1 cellular context compared by ENCODE assay signal in genomic region chr3:53154731-53155320, GRCh38.
TF ChIP-seq lines count a peak whose summit lies in the region.

No MANE protein-coding gene starts in this region.

TF ChIP-seq in HepG2, 621 proteins besides CTCF, POLR2A, EP300 and RAD21:
- TF ChIP-seq SNAPC5 (CRISPR knock-in tag; IDR thresholded peaks at IDR 0.05; ENCODE audit: borderline replicate concordance) (no peak), ZNF124 (CRISPR knock-in tag; IDR thresholded peaks at IDR 0.05) (no peak), RBM39 (IDR thresholded peaks at IDR 0.05; ENCODE audit: low read depth, low read length, poor library complexity, severe bottlenecking) (no peak), THAP9 (CRISPR knock-in tag; IDR thresholded peaks at IDR 0.05; ENCODE audit: borderline replicate concordance) (peak; percentile 44; the same call in 1 of the 2 replicates), ZNF407 (CRISPR knock-in tag; IDR thresholded peaks at IDR 0.05; ENCODE audit: not compliant biosample characterization) (no peak), SP5 (CRISPR knock-in tag; IDR thresholded peaks at IDR 0.05; ENCODE audit: borderline replicate concordance, low read depth) (no peak), HNRNPL (IDR thresholded peaks at IDR 0.05; ENCODE audit: low read depth, low read length) (peak; percentile 57; the same call in 1 of the 2 replicates), SUZ12 (IDR thresholded peaks at IDR 0.05; ENCODE audit: low read depth, low read length) (no peak)
